Comparison of ENCODE assay signal across 12 cellular contexts in the genomic region with DNA sequence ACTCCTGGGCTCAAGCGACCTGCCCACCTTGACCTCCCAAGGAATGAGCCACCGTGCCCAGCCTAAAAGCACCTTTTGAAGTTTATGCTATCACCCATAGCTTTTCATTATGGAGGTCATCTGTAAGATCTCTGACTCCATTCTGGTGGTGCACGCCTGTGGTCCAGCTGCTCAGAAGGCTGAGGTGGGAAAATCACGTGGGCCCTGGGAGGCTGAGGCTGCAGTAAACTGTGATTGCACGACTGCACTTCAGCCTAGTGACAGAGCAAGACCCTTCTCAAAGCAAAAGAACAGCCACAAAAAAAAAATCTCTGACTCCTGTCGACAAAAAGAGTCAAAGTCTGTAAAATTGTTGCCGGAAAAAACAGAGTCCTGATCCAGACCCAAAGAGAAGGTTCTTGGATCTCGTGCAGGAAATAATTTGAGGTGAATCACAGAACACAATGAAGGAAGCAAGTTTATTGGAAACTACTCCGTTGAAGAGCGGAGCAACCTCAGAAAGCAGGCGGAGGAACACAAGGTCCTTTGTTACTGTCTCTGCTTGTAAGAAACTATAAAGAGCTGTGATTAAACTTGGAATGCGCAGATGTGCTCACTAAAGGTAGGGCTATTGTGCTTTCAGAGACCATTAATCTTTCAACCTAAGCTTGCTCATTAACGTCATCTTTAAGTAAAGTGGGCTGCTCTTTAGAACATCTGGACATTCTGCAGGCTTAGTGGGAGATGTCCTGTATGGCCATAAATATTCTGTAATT. TPM values are rescaled to one million over a fixed set of nuclear protein-coding genes. Genes with fewer than 3 reads are reported as not detected.
A peak's percentile ranks its signal among the peaks of the same experiment; 100 is the strongest.
DNase-seq lines count a peak whose midpoint lies in the region; FAIRE-seq and TF ChIP-seq lines count a peak whose summit lies in the region.
"Had no signal": no experiment of that assay in that cellular context is flagged by ENCODE, and none has a peak within 500 bp of the region (broad histone marks: within the 10 kb centered on the region; RNA-seq: fewer than 3 reads in every experiment).

No MANE protein-coding gene starts in this region.

- H3K4me1 ChIP-seq in SJCRH30 (peaks cover 2% of the 10 kb centered on the region; the same call in 1 of the 2 replicates), keratinocyte (ENCODE audit: control insufficient read depth, extremely low read depth, insufficient read depth, low read length) (peaks cover 10% of the 10 kb centered on the region), suprapubic skin (peaks cover 27% of the 10 kb centered on the region)
- H3K4me1 ChIP-seq in CD8-positive, alpha-beta memory T cell (ENCODE audit: insufficient read depth, low read length) = peaks cover 13% of the 10 kb centered on the region

- no peak overlapping the region for H3K9ac ChIP-seq in keratinocyte (ENCODE audit: control insufficient read depth, extremely low read depth, insufficient read depth, low read length)

- H4K20me1 ChIP-seq in keratinocyte (ENCODE audit: control insufficient read depth, extremely low read depth, insufficient read depth, low read length) = no peaks in the 10 kb centered on the region

- peak overlapping the region; percentile 8 for H2AFZ ChIP-seq in keratinocyte (ENCODE audit: control insufficient read depth, low read length)

- H3K27me3 ChIP-seq in SJCRH30 (no peaks in the 10 kb centered on the region), keratinocyte (ENCODE audit: control insufficient read depth, extremely low read depth, insufficient read depth, low read length) (no peaks in the 10 kb centered on the region), suprapubic skin (no peaks in the 10 kb centered on the region)
- H3K27me3 ChIP-seq in CD8-positive, alpha-beta memory T cell (ENCODE audit: insufficient read depth, low read length, poor library complexity, severe bottlenecking) = no peaks in the 10 kb centered on the region
- H3K27me3 ChIP-seq: upper lobe of right lung had no signal

- FAIRE-seq in keratinocyte (lab: Jason Lieb, UNC) (no peak), D721Med (lab: Jason Lieb, UNC) (no peak)
- FAIRE-seq: RCC 7860 had no signal

- H3K4me1 Mint-ChIP-seq in activated naive CD4-positive, alpha-beta T cell treated with anti-CD3 and anti-CD28 coated beads, Interleukin-2, amount 10 ng/mL, durations not matched to agents 7 days and 5 days = peaks cover 26% of the 10 kb centered on the region
- peaks cover 21 to 29% (median 22%) of the 10 kb centered on the region in 3 donors for H3K4me1 Mint-ChIP-seq in CD8-positive, alpha-beta memory T cell

- H3K79me2 ChIP-seq in keratinocyte (ENCODE audit: control insufficient read depth, insufficient read depth, low read length) = peaks cover 28% of the 10 kb centered on the region

- no peak overlapping the region for H3K4me3 Mint-ChIP-seq in activated naive CD4-positive, alpha-beta T cell treated with anti-CD3 and anti-CD28 coated beads, Interleukin-2, amount 10 ng/mL, durations not matched to agents 7 days and 5 days
- H3K4me3 Mint-ChIP-seq in CD8-positive, alpha-beta memory T cell = peak overlapping the region in 3 of 7 donors; percentile 24 to 39 (median 34)

- H3K27me3 Mint-ChIP-seq in activated naive CD4-positive, alpha-beta T cell treated with anti-CD3 and anti-CD28 coated beads, Interleukin-2, amount 10 ng/mL, durations not matched to agents 7 days and 5 days = no peaks in the 10 kb centered on the region
- H3K27me3 Mint-ChIP-seq in CD8-positive, alpha-beta memory T cell = no peaks in the 10 kb centered on the region

- TF ChIP-seq CTCF in keratinocyte (optimal IDR thresholded peaks at IDR 0.05 in 1 of 3, IDR thresholded peaks at IDR 0.05 in 1 of 3, conservative IDR thresholded peaks at IDR 0.05 in 1 of 3; ENCODE audit: extremely low read depth in 1 of 3, insufficient read depth in 2 of 3, low read length in 3 of 3) (no peak), suprapubic skin (IDR thresholded peaks at IDR 0.05) (no peak), D721Med (IDR thresholded peaks at IDR 0.05; ENCODE audit: insufficient read depth, missing control alignments) (no peak)

- peaks cover 13% of the 10 kb centered on the region for H3K36me3 Mint-ChIP-seq in activated naive CD4-positive, alpha-beta T cell treated with anti-CD3 and anti-CD28 coated beads, Interleukin-2, amount 10 ng/mL, durations not matched to agents 7 days and 5 days
- H3K36me3 Mint-ChIP-seq in CD8-positive, alpha-beta memory T cell = peaks cover 0 to 19% (median 0%) of the 10 kb centered on the region in 3 donors

- H3K36me3 ChIP-seq in SJCRH30 (0 out of 2 replicates have a peak, but pooled peaks cover 2% of the 10 kb centered on the region), keratinocyte (ENCODE audit: control insufficient read depth in 2 of 2, extremely low read depth in 1 of 2, insufficient read depth in 2 of 2, low read length in 2 of 2) (no peaks in the 10 kb centered on the region), suprapubic skin (no peaks in the 10 kb centered on the region)
- peaks cover 3% of the 10 kb centered on the region for H3K36me3 ChIP-seq in CD8-positive, alpha-beta memory T cell (ENCODE audit: insufficient read depth, low read length)
- H3K36me3 ChIP-seq: upper lobe of right lung had no signal

- CTCF ChIA-PET in activated naive CD4-positive, alpha-beta T cell treated with anti-CD3 and anti-CD28 coated beads, Interleukin-2, amount 10 ng/mL, durations not matched to agents 7 days and 5 days (lab: Charles Lee) = interaction anchor here (0.5 to 2.1 kb wide), 4 partner anchors 8 to 70 kb away, joined by 3 to 10 read pairs (median 4); no protein-coding TSS in a partner anchor
- CTCF ChIA-PET in CD8-positive, alpha-beta memory T cell (lab: Charles Lee) = interaction anchor here (0.9 to 1.8 kb wide), 2 partner anchors 22 to 129 kb away, joined by 3 to 5 read pairs; no protein-coding TSS in a partner anchor

- H3K27ac Mint-ChIP-seq in activated naive CD4-positive, alpha-beta T cell treated with anti-CD3 and anti-CD28 coated beads, Interleukin-2, amount 10 ng/mL, durations not matched to agents 7 days and 5 days = peak overlapping the region; percentile 45
- peak overlapping the region in 4 of 8 donors; percentile 43 to 91 (median 76) for H3K27ac Mint-ChIP-seq in CD8-positive, alpha-beta memory T cell
- H3K27ac Mint-ChIP-seq: activated naive CD4-positive, alpha-beta T cell treated with anti-CD3 and anti-CD28 coated beads for 36 hours had no signal

- dilution Hi-C loops in keratinocyte (cut with MboI; ENCODE audit: extremely low pct_ligation_motif_present, low sequenced_read_pairs) = no loop called here

- POLR2A ChIA-PET in CD8-positive, alpha-beta memory T cell (lab: Charles Lee) = no interaction called here

- TF ChIP-seq EP300 in suprapubic skin (IDR thresholded peaks at IDR 0.05) = no peak

- H3K9me1 ChIP-seq in keratinocyte (ENCODE audit: control insufficient read depth, extremely low read depth, insufficient read depth, low read length) = no peaks in the 10 kb centered on the region

- 56% methylated on average over 13 of the region's 13 CpGs for WGBS in suprapubic skin

- no peak for DNase-seq in activated naive CD4-positive, alpha-beta T cell treated with anti-CD3 and anti-CD28 coated beads, Interleukin-2, amount 10 ng/mL, durations not matched to agents 7 days and 5 days
- no peak for DNase-seq in activated naive CD4-positive, alpha-beta T cell (lab: John Stamatoyannopoulos, UW)
- peak; percentile 51 to 68 for DNase-seq in SJCRH30
- no peak for DNase-seq in keratinocyte (ENCODE audit: low read depth, low spot score)
- DNase-seq in suprapubic skin (ENCODE audit: low spot score in 2 of 2) = no peak
- DNase-seq in NCI-H2107 (lab: John Stamatoyannopoulos, UW) = no peak
- no peak for DNase-seq in D721Med (ENCODE audit: insufficient read length, low spot score)
- DNase-seq in CD8-positive, alpha-beta memory T cell = no peak
- DNase-seq: activated naive CD4-positive, alpha-beta T cell treated with anti-CD3 and anti-CD28 coated beads for 36 hours; T1000; upper lobe of right lung had no signal

- H3K27ac ChIP-seq in SJCRH30 (peak overlapping the region; percentile 4; the same call in 1 of the 2 replicates), keratinocyte (ENCODE audit: control insufficient read depth, insufficient read depth, low read length) (no peak overlapping the region), suprapubic skin (peak overlapping the region; percentile 58)
- H3K27ac ChIP-seq in CD8-positive, alpha-beta memory T cell (ENCODE audit: low read depth, low read length) = no peak overlapping the region
- H3K27ac ChIP-seq: upper lobe of right lung had no signal

- H3K4me3 ChIP-seq in SJCRH30 (peak overlapping the region; percentile 30), keratinocyte (ENCODE audit: control insufficient read depth in 2 of 3, extremely low read depth in 1 of 3, insufficient read depth in 2 of 3, low read depth in 1 of 3, low read length in 3 of 3) (no peak overlapping the region), suprapubic skin (no peak overlapping the region)
- H3K4me3 ChIP-seq in CD8-positive, alpha-beta memory T cell (ENCODE audit: low read length) = no peak overlapping the region
- H3K4me3 ChIP-seq: upper lobe of right lung had no signal

- H3K9me3 ChIP-seq in SJCRH30 (replicated peaks) (no peaks in the 10 kb centered on the region), keratinocyte (ENCODE audit: control insufficient read depth, low read depth, low read length) (no peaks in the 10 kb centered on the region), suprapubic skin (no peaks in the 10 kb centered on the region)
- no peaks in the 10 kb centered on the region for H3K9me3 ChIP-seq in CD8-positive, alpha-beta memory T cell (ENCODE audit: low read length)
- H3K9me3 ChIP-seq: upper lobe of right lung had no signal

- TF ChIP-seq POLR2A in suprapubic skin (IDR thresholded peaks at IDR 0.05) = no peak

- no peaks in the 10 kb centered on the region for H3K9me3 Mint-ChIP-seq in activated naive CD4-positive, alpha-beta T cell treated with anti-CD3 and anti-CD28 coated beads, Interleukin-2, amount 10 ng/mL, durations not matched to agents 7 days and 5 days
- H3K9me3 Mint-ChIP-seq in CD8-positive, alpha-beta memory T cell = no peaks in the 10 kb centered on the region
- H3K9me3 Mint-ChIP-seq: activated naive CD4-positive, alpha-beta T cell treated with anti-CD3 and anti-CD28 coated beads for 36 hours had no signal

- no peak overlapping the region for H3K4me2 ChIP-seq in keratinocyte (ENCODE audit: control insufficient read depth, extremely low read depth, insufficient read depth, low read depth, low read length)

RNA-seq across cellular contexts. Expression of gene HAUS6, which starts 2.0 kb away (rescaled TPM):
- 44.7 and 49.7 TPM in 2 replicates for total RNA-seq in SJCRH30 (2014; rRNA removed; shearing (Covaris generic))
- 8.8 to 15.7 TPM (median 9.6 TPM) in 3 replicates for polyA plus RNA-seq in keratinocyte
- polyA plus RNA-seq in keratinocyte (2011; ENCODE audit: low read depth) = 10.2 TPM
- 5.8 and 10.3 TPM in 2 replicates for polyA plus RNA-seq in keratinocyte (2011; cell fraction: cytosol; rRNA removed)
- 10.5 and 14.3 TPM in 2 replicates for polyA plus RNA-seq in keratinocyte (2011; cell fraction: nucleus; rRNA removed)
- 6.7 and 9.4 TPM in 2 replicates for polyA plus RNA-seq in keratinocyte (2012; ENCODE audit: low replicate concordance)
- 2.8 to 14.5 TPM (median 6.9 TPM) in 3 replicates for polyA minus RNA-seq in keratinocyte
- polyA minus RNA-seq in keratinocyte (2011; cell fraction: cytosol; rRNA and poly(A)+ RNA removed) = 8.2 TPM
- polyA minus RNA-seq in keratinocyte (2011; cell fraction: nucleus; rRNA and poly(A)+ RNA removed) = 9.5 and 14.9 TPM in 2 replicates
- 10 to 100 TPM in 2 of 4 donors, 1 to 10 TPM in 2; 5.6 to 13.7 (median 10.6) TPM for total RNA-seq in suprapubic skin
- total RNA-seq in CD8-positive, alpha-beta memory T cell = 10 to 100 TPM; 32.1 to 36.3 TPM
- polyA plus RNA-seq in CD8-positive, alpha-beta memory T cell = 6.2 TPM

RNA-seq across cellular contexts. Expression of gene PLIN2, which starts 22.6 kb away (rescaled TPM):
- 27.1 and 30.7 TPM in 2 replicates for total RNA-seq in SJCRH30 (2014; rRNA removed; shearing (Covaris generic))
- 40.3 to 101 TPM (median 45.6 TPM) in 3 replicates for polyA plus RNA-seq in keratinocyte
- 291 TPM for polyA plus RNA-seq in keratinocyte (2011; ENCODE audit: low read depth)
- 55.6 and 58.1 TPM in 2 replicates for polyA plus RNA-seq in keratinocyte (2011; cell fraction: cytosol; rRNA removed)
- 60.5 and 68.8 TPM in 2 replicates for polyA plus RNA-seq in keratinocyte (2011; cell fraction: nucleus; rRNA removed)
- polyA plus RNA-seq in keratinocyte (2012; ENCODE audit: low replicate concordance) = 26.6 and 437 TPM in 2 replicates
- polyA minus RNA-seq in keratinocyte = 66.2 to 170 TPM (median 80.6 TPM) in 3 replicates
- 52.2 TPM for polyA minus RNA-seq in keratinocyte (2011; cell fraction: cytosol; rRNA and poly(A)+ RNA removed)
- polyA minus RNA-seq in keratinocyte (2011; cell fraction: nucleus; rRNA and poly(A)+ RNA removed) = 20.3 and 37.5 TPM in 2 replicates
- total RNA-seq in suprapubic skin = 100 to 1,000 TPM; 124 to 445 (median 162) TPM
- 10 to 100 TPM; 37.8 to 38.8 TPM for total RNA-seq in CD8-positive, alpha-beta memory T cell
- 73.9 TPM for polyA plus RNA-seq in CD8-positive, alpha-beta memory T cell

RNA-seq across cellular contexts. Expression of gene RRAGA, which starts 55.5 kb away (rescaled TPM):
- total RNA-seq in SJCRH30 (2014; rRNA removed; shearing (Covaris generic)) = 39.7 and 44.2 TPM in 2 replicates
- polyA plus RNA-seq in keratinocyte = 123 to 169 TPM (median 137 TPM) in 3 replicates
- polyA plus RNA-seq in keratinocyte (2011; ENCODE audit: low read depth) = 18.3 TPM
- polyA plus RNA-seq in keratinocyte (2011; cell fraction: cytosol; rRNA removed) = 112 and 142 TPM in 2 replicates
- polyA plus RNA-seq in keratinocyte (2011; cell fraction: nucleus; rRNA removed) = 117 and 118 TPM in 2 replicates
- polyA plus RNA-seq in keratinocyte (2012; ENCODE audit: low replicate concordance) = 78.7 and 111 TPM in 2 replicates
- polyA minus RNA-seq in keratinocyte = 53.0 to 106 TPM (median 91.6 TPM) in 3 replicates
- 85.6 TPM for polyA minus RNA-seq in keratinocyte (2011; cell fraction: cytosol; rRNA and poly(A)+ RNA removed)
- 49.4 and 67.8 TPM in 2 replicates for polyA minus RNA-seq in keratinocyte (2011; cell fraction: nucleus; rRNA and poly(A)+ RNA removed)
- 10 to 100 TPM; 37.4 to 61.6 (median 57.8) TPM for total RNA-seq in suprapubic skin
- 10 to 100 TPM; 53.8 to 56.9 TPM for total RNA-seq in CD8-positive, alpha-beta memory T cell
- 87.6 TPM for polyA plus RNA-seq in CD8-positive, alpha-beta memory T cell

Comparison
In these comparisons a context has a peak if more than half of its experiments do, and no peak if none do; other contexts are left out.
1. DNase-seq: peak in SJCRH30 (2 of 2); none in activated naive CD4-positive, alpha-beta T cell treated with anti-CD3 and anti-CD28 coated beads, Interleukin-2, amount 10 ng/mL, durations not matched to agents 7 days and 5 days (single experiment), activated naive CD4-positive, alpha-beta T cell (0 of 4), keratinocyte (single experiment), suprapubic skin (0 of 2), NCI-H2107 (single experiment), D721Med (single experiment) and CD8-positive, alpha-beta memory T cell (0 of 5).
2. H3K27ac ChIP-seq: peak in SJCRH30 (single experiment) and suprapubic skin (single experiment); none in keratinocyte (single experiment) and CD8-positive, alpha-beta memory T cell (single experiment).